29 cellular contexts compared by ENCODE assay signal in genomic region chr21:36703626-36704280, GRCh38. TPM values are rescaled to one million over a fixed set of nuclear protein-coding genes. Genes with fewer than 3 reads are reported as not detected.
DNase-seq lines count a peak whose midpoint lies in the region; ATAC-seq and TF ChIP-seq lines count a peak whose summit lies in the region.
"Had no signal": no experiment of that assay in that cellular context is flagged by ENCODE, and none has a peak within 500 bp of the region (broad histone marks: within the 10 kb centered on the region; RNA-seq: fewer than 3 reads in every experiment).

No MANE protein-coding gene starts in this region.

- no peaks in the 10 kb centered on the region for H3K36me3 ChIP-seq in mesendoderm (ENCODE audit: control insufficient read depth, insufficient read depth, low read length)
- H3K36me3 ChIP-seq: Peyer's patch, transverse colon, WERI-Rb-1 had no signal

- no peak overlapping the region for H2AK5ac ChIP-seq in mesendoderm (ENCODE audit: low read length)

- no peak overlapping the region for H2BK15ac ChIP-seq in mesendoderm (replicated peaks; ENCODE audit: low read depth)

- no peak overlapping the region for H3K27ac ChIP-seq in mesendoderm (ENCODE audit: low read depth, low read length)
- H3K27ac ChIP-seq: foreskin keratinocyte, Peyer's patch, transverse colon, WERI-Rb-1 had no signal

- H2BK5ac ChIP-seq in mesendoderm (ENCODE audit: low read length), result no peak overlapping the region

- no peak for ATAC-seq in HG03342 (IDR thresholded peaks at IDR 0.05; ENCODE audit: unreplicated experiment)
- ATAC-seq: activated CD8-positive, alpha-beta T cell treated with anti-CD3 and anti-CD28 coated beads for 36 hours; foreskin keratinocyte had no signal

- no peak for DNase-seq in activated naive CD4-positive, alpha-beta T cell treated with anti-CD3 and anti-CD28 coated beads for 36 hours
- no peak for DNase-seq in activated naive CD4-positive, alpha-beta T cell treated with anti-CD3 and anti-CD28 coated beads, Interleukin-2, amount 50 U/mL, for 16 hours
- DNase-seq in mesendoderm, result no peak
- DNase-seq in type B pancreatic cell (ENCODE audit: extremely low spot score, unreplicated experiment), result no peak
- DNase-seq in SHP77 treated with DMSO at 0.1 percent for 48 hours (lab: John Stamatoyannopoulos, UW), result no peak
- no peak for DNase-seq in DMS53 (lab: John Stamatoyannopoulos, UW)
- DNase-seq: activated CD8-positive, alpha-beta T cell treated with anti-CD3 and anti-CD28 coated beads for 36 hours; activated naive CD4-positive, alpha-beta T cell; activated T-cell treated with anti-CD3 and anti-CD28 coated beads, Interleukin-2, amount 50 U/mL, for 1 hour; COR-L47; DND-41; foreskin keratinocyte; hippocampal formation; MM.1S; NCI-H1436 treated with DMSO at 0.1 percent for 48 hours; nucleus accumbens; stimulated activated CD4-positive, alpha-beta T cell treated with anti-CD3 and anti-CD28 coated beads, Interleukin-4, amount 100 ng/mL, for 1 hour; T-helper 2 cell; transverse colon; WERI-Rb-1 had no signal

- H3K18ac ChIP-seq in mesendoderm (ENCODE audit: low read length), result no peak overlapping the region

- no peak overlapping the region for H3K9ac ChIP-seq in mesendoderm (ENCODE audit: low read length)

- no peaks in the 10 kb centered on the region for H3K79me2 ChIP-seq in mesendoderm (ENCODE audit: control insufficient read depth, insufficient read depth, low read length)

- H3K36me3 Mint-ChIP-seq in activated naive CD4-positive, alpha-beta T cell treated with anti-CD3 and anti-CD28 coated beads for 36 hours (ENCODE audit: low read depth), result no peaks in the 10 kb centered on the region
- H3K36me3 Mint-ChIP-seq in brain, result no peaks in the 10 kb centered on the region
- no peaks in the 10 kb centered on the region for H3K36me3 Mint-ChIP-seq in type B pancreatic cell

- H3K4me3 Mint-ChIP-seq in activated naive CD4-positive, alpha-beta T cell treated with anti-CD3 and anti-CD28 coated beads for 36 hours, result peak overlapping the region; percentile 21
- peak overlapping the region in 4 of 5 experiments; percentile 18 to 53 (median 36) for H3K4me3 Mint-ChIP-seq in brain
- H3K4me3 Mint-ChIP-seq in type B pancreatic cell, result peak overlapping the region; percentile 44
- H3K4me3 Mint-ChIP-seq: activated CD8-positive, alpha-beta T cell treated with anti-CD3 and anti-CD28 coated beads for 36 hours; central memory CD8-positive, alpha-beta T cell; stimulated activated naive CD8-positive, alpha-beta T cell treated with anti-CD3 and anti-CD28 coated beads, Interleukin-15, Interleukin-2, amounts not matched to agents 100 ng/mL and 50 ng/mL, for 24 hours had no signal

- no peak overlapping the region for H2BK120ac ChIP-seq in mesendoderm (ENCODE audit: low read depth, low read length)

- peaks cover 56% of the 10 kb centered on the region for H3K4me1 Mint-ChIP-seq in activated naive CD4-positive, alpha-beta T cell treated with anti-CD3 and anti-CD28 coated beads for 36 hours (ENCODE audit: low read depth)
- H3K4me1 Mint-ChIP-seq in brain, result peaks cover 32% of the 10 kb centered on the region
- H3K4me1 Mint-ChIP-seq in type B pancreatic cell (ENCODE audit: unreplicated experiment), result peaks cover 19% of the 10 kb centered on the region

- H3K27ac Mint-ChIP-seq in activated naive CD4-positive, alpha-beta T cell treated with anti-CD3 and anti-CD28 coated beads for 36 hours, result no peak overlapping the region
- no peak overlapping the region for H3K27ac Mint-ChIP-seq in brain
- no peak overlapping the region for H3K27ac Mint-ChIP-seq in type B pancreatic cell
- H3K27ac Mint-ChIP-seq: activated CD8-positive, alpha-beta T cell treated with anti-CD3 and anti-CD28 coated beads for 36 hours; stimulated activated naive CD8-positive, alpha-beta T cell treated with anti-CD3 and anti-CD28 coated beads, Interleukin-15, Interleukin-2, amounts not matched to agents 100 ng/mL and 50 ng/mL, for 24 hours had no signal

- WGBS in mesendoderm (ENCODE audit: extremely low coverage, insufficient coverage, low lambda C conversion rate), result no CpG with 5 or more reads among the region's 15 CpGs

- H4K8ac ChIP-seq in mesendoderm (ENCODE audit: low read depth, low read length), result no peak overlapping the region

- no peak overlapping the region for H3K4me2 ChIP-seq in mesendoderm (ENCODE audit: low read length)

- TF ChIP-seq CTCF in brain (conservative IDR thresholded peaks at IDR 0.05) (no peak), type B pancreatic cell (conservative IDR thresholded peaks at IDR 0.05) (no peak)

- H4K5ac ChIP-seq in mesendoderm (ENCODE audit: low read length), result no peak overlapping the region

- H3K4me3 ChIP-seq in mesendoderm (ENCODE audit: low read length), result no peak overlapping the region
- H3K4me3 ChIP-seq: Peyer's patch, transverse colon had no signal

- intact Hi-C loops in activated naive CD4-positive, alpha-beta T cell treated with anti-CD3 and anti-CD28 coated beads for 36 hours (cut with micrococcal nuclease), result loop anchor here (5.0 to 10.0 kb wide), 2 partner anchors 116 to 559 kb away; no protein-coding TSS in a partner anchor

- CTCF ChIA-PET in activated naive CD4-positive, alpha-beta T cell treated with anti-CD3 and anti-CD28 coated beads for 36 hours (lab: Charles Lee), result no interaction called here

- H3K4me1 ChIP-seq in mesendoderm (ENCODE audit: control insufficient read depth, low read depth, low read length), result no peaks in the 10 kb centered on the region
- H3K4me1 ChIP-seq: foreskin keratinocyte had no signal

- no peaks in the 10 kb centered on the region for H3K9me3 Mint-ChIP-seq in activated naive CD4-positive, alpha-beta T cell treated with anti-CD3 and anti-CD28 coated beads for 36 hours
- peaks cover 0 to 6% (median 0%) of the 10 kb centered on the region in 5 experiments for H3K9me3 Mint-ChIP-seq in brain
- no peaks in the 10 kb centered on the region for H3K9me3 Mint-ChIP-seq in type B pancreatic cell
- H3K9me3 Mint-ChIP-seq: activated CD8-positive, alpha-beta T cell treated with anti-CD3 and anti-CD28 coated beads for 36 hours; central memory CD8-positive, alpha-beta T cell; stimulated activated naive CD8-positive, alpha-beta T cell treated with anti-CD3 and anti-CD28 coated beads, Interleukin-15, Interleukin-2, amounts not matched to agents 100 ng/mL and 50 ng/mL, for 24 hours had no signal

- H3K23ac ChIP-seq in mesendoderm (ENCODE audit: low read length), result peak overlapping the region; percentile 25

- H3K27me3 Mint-ChIP-seq in activated naive CD4-positive, alpha-beta T cell treated with anti-CD3 and anti-CD28 coated beads for 36 hours (ENCODE audit: low read depth), result peaks cover 76% of the 10 kb centered on the region
- H3K27me3 Mint-ChIP-seq in brain, result peaks cover 96% of the 10 kb centered on the region
- H3K27me3 Mint-ChIP-seq in type B pancreatic cell, result peaks cover 85% of the 10 kb centered on the region

- H3K79me1 ChIP-seq in mesendoderm (ENCODE audit: low read length), result no peaks in the 10 kb centered on the region

- H3K27me3 ChIP-seq in mesendoderm (ENCODE audit: insufficient read depth, low read length, poor library complexity), result peaks cover 97% of the 10 kb centered on the region

- H3K4ac ChIP-seq in mesendoderm (ENCODE audit: low read depth, low read length), result no peak overlapping the region

- H3K56ac ChIP-seq in mesendoderm (ENCODE audit: low read length), result no peak overlapping the region

RNA-seq across cellular contexts. Expression of gene SIM2, which starts 4.8 kb away (rescaled TPM):
- under 1 TPM; 0.74 to 0.94 TPM for total RNA-seq in activated naive CD4-positive, alpha-beta T cell treated with anti-CD3 and anti-CD28 coated beads for 36 hours
- polyA plus RNA-seq in brain (ENCODE audit: insufficient read depth, low read depth, low replicate concordance), result 0.34 TPM
- polyA plus RNA-seq in mesendoderm (2013, experiment 1 of 2), result 0.04 TPM
- polyA plus RNA-seq in mesendoderm (2013, experiment 2 of 2), result 0.01 TPM
- total RNA-seq in type B pancreatic cell (ENCODE audit: low replicate concordance), result 0.50 and 14.8 TPM in 2 replicates
- total RNA-seq: activated CD8-positive, alpha-beta T cell treated with anti-CD3 and anti-CD28 coated beads for 36 hours; aorta; dermis microvascular lymphatic vessel endothelial cell; foreskin keratinocyte; lung microvascular endothelial cell; Peyer's patch had no signal
- polyA plus RNA-seq: aorta, BJ, foreskin keratinocyte had no signal
